ENCODE assay signal across 16 cellular contexts in genomic region chr19:56153507-56153906, GRCh38. TPM values are rescaled to one million over a fixed set of nuclear protein-coding genes. Genes with fewer than 3 reads are reported as not detected.
DNase-seq lines count a peak whose midpoint lies in the region; ATAC-seq and TF ChIP-seq lines count a peak whose summit lies in the region.
"Had no signal": no experiment of that assay in that cellular context is flagged by ENCODE, and none has a peak within 500 bp of the region (broad histone marks: within the 10 kb centered on the region; RNA-seq: fewer than 3 reads in every experiment).

No MANE protein-coding gene starts in this region.

- ATAC-seq in activated T-cell treated with anti-CD3 and anti-CD28 coated beads, Interleukin-2, amount 50 U/mL, for 4 hours, result no peak
- no peak for ATAC-seq in activated T-helper 17 cell treated with anti-CD3 and anti-CD28 coated beads, Interleukin-2, amount 50 U/mL, for 72 hours (replicated peaks)
- ATAC-seq in psoas muscle, result peak in 3 of 4 donors; percentile 32 to 56 (median 39)
- ATAC-seq in HG03045 (IDR thresholded peaks at IDR 0.05; ENCODE audit: unreplicated experiment), result no peak
- ATAC-seq in HG02610 (IDR thresholded peaks at IDR 0.05; ENCODE audit: unreplicated experiment), result no peak
- ATAC-seq: left ventricle myocardium superior had no signal

- H3K9me3 ChIP-seq in iPS-18a (ENCODE audit: control insufficient read depth, low read depth, low read length), result no peaks in the 10 kb centered on the region
- no peaks in the 10 kb centered on the region for H3K9me3 ChIP-seq in psoas muscle
- H3K9me3 ChIP-seq: HAP-1, transverse colon had no signal

- peaks cover 10% of the 10 kb centered on the region for H3K36me3 ChIP-seq in iPS-18a (ENCODE audit: control insufficient read depth, low read depth, low read length)
- peaks cover 0 to 23% of the 10 kb centered on the region in 2 donors for H3K36me3 ChIP-seq in psoas muscle (ENCODE audit: insufficient read depth in 1 of 2, low read depth in 1 of 2)
- H3K36me3 ChIP-seq: transverse colon had no signal

- H3K4me1 ChIP-seq in iPS-18a (ENCODE audit: control insufficient read depth, low read depth, low read length) (peaks cover 18% of the 10 kb centered on the region), psoas muscle (peaks cover 20% of the 10 kb centered on the region)
- H3K4me1 ChIP-seq: HAP-1 had no signal

- peak overlapping the region; percentile 34 for H3K27ac Mint-ChIP-seq in activated T-cell treated with anti-CD3 and anti-CD28 coated beads, Interleukin-2, amount 50 U/mL, for 24 hours
- H3K27ac Mint-ChIP-seq in activated T-helper 17 cell treated with anti-CD3 and anti-CD28 coated beads, Interleukin-2, amount 50 U/mL, for 72 hours, result peak overlapping the region; percentile 74

- H3K4me1 Mint-ChIP-seq in activated T-cell treated with anti-CD3 and anti-CD28 coated beads, Interleukin-2, amount 50 U/mL, for 24 hours (ENCODE audit: low read depth), result peaks cover 18% of the 10 kb centered on the region
- H3K4me1 Mint-ChIP-seq in activated T-cell treated with anti-CD3 and anti-CD28 coated beads, Interleukin-2, amount 50 U/mL, for 4 hours (ENCODE audit: low read depth), result peaks cover 4% of the 10 kb centered on the region
- peaks cover 12% of the 10 kb centered on the region for H3K4me1 Mint-ChIP-seq in activated T-helper 17 cell treated with anti-CD3 and anti-CD28 coated beads, Interleukin-2, amount 50 U/mL, for 72 hours

- no peak for DNase-seq in activated T-cell treated with anti-CD3 and anti-CD28 coated beads, Interleukin-2, amount 50 U/mL, for 24 hours
- DNase-seq in activated T-cell treated with anti-CD3 and anti-CD28 coated beads, Interleukin-2, amount 50 U/mL, for 4 hours, result no peak
- no peak for DNase-seq in psoas muscle
- DNase-seq in activated effector memory CD4-positive, alpha-beta T cell treated with anti-CD3 and anti-CD28 coated beads, Interleukin-2, amount 50 U/mL, for 16 hours, result no peak
- DNase-seq: ACHN; left ventricle myocardium superior; MV-4-11; SHP77 treated with DMSO at 0.1 percent for 48 hours; stimulated activated CD4-positive, alpha-beta T cell treated with anti-CD3 and anti-CD28 coated beads, Interleukin-12 subunit alpha, Interleukin-12 subunit beta, amount 100 ng/mL, for 4 hours; transverse colon had no signal

- intact Hi-C loops in psoas muscle (cut with DNase I), result no loop called here

- H3K9me3 Mint-ChIP-seq in activated T-cell treated with anti-CD3 and anti-CD28 coated beads, Interleukin-2, amount 50 U/mL, for 24 hours, result no peaks in the 10 kb centered on the region
- H3K9me3 Mint-ChIP-seq in activated T-cell treated with anti-CD3 and anti-CD28 coated beads, Interleukin-2, amount 50 U/mL, for 4 hours, result no peaks in the 10 kb centered on the region
- H3K9me3 Mint-ChIP-seq in activated T-helper 17 cell treated with anti-CD3 and anti-CD28 coated beads, Interleukin-2, amount 50 U/mL, for 72 hours, result no peaks in the 10 kb centered on the region

- H3K27me3 ChIP-seq in iPS-18a (ENCODE audit: control insufficient read depth, insufficient read depth, low read length), result no peaks in the 10 kb centered on the region
- H3K27me3 ChIP-seq in psoas muscle (ENCODE audit: insufficient read depth in 3 of 3, low read length in 2 of 3), result no peaks in the 10 kb centered on the region
- H3K27me3 ChIP-seq: transverse colon had no signal

- H3K27me3 Mint-ChIP-seq in activated T-cell treated with anti-CD3 and anti-CD28 coated beads, Interleukin-2, amount 50 U/mL, for 24 hours, result no peaks in the 10 kb centered on the region
- no peaks in the 10 kb centered on the region for H3K27me3 Mint-ChIP-seq in activated T-cell treated with anti-CD3 and anti-CD28 coated beads, Interleukin-2, amount 50 U/mL, for 4 hours (ENCODE audit: low read depth)
- H3K27me3 Mint-ChIP-seq in activated T-helper 17 cell treated with anti-CD3 and anti-CD28 coated beads, Interleukin-2, amount 50 U/mL, for 72 hours, result no peaks in the 10 kb centered on the region

- no peak overlapping the region for H3K4me3 Mint-ChIP-seq in activated T-cell treated with anti-CD3 and anti-CD28 coated beads, Interleukin-2, amount 50 U/mL, for 24 hours
- H3K4me3 Mint-ChIP-seq in activated T-cell treated with anti-CD3 and anti-CD28 coated beads, Interleukin-2, amount 50 U/mL, for 4 hours, result no peak overlapping the region
- H3K4me3 Mint-ChIP-seq in activated T-helper 17 cell treated with anti-CD3 and anti-CD28 coated beads, Interleukin-2, amount 50 U/mL, for 72 hours, result no peak overlapping the region

- TF ChIP-seq CTCF in psoas muscle (IDR thresholded peaks at IDR 0.05), result no peak

- H3K9ac ChIP-seq in iPS-18a (ENCODE audit: low read length), result no peak overlapping the region

- H3K36me3 Mint-ChIP-seq in activated T-cell treated with anti-CD3 and anti-CD28 coated beads, Interleukin-2, amount 50 U/mL, for 24 hours (ENCODE audit: low read depth), result peaks cover 65% of the 10 kb centered on the region
- peaks cover 30% of the 10 kb centered on the region for H3K36me3 Mint-ChIP-seq in activated T-cell treated with anti-CD3 and anti-CD28 coated beads, Interleukin-2, amount 50 U/mL, for 4 hours (ENCODE audit: insufficient read depth)
- H3K36me3 Mint-ChIP-seq in activated T-helper 17 cell treated with anti-CD3 and anti-CD28 coated beads, Interleukin-2, amount 50 U/mL, for 72 hours (ENCODE audit: low read depth), result peaks cover 72% of the 10 kb centered on the region

- 28 to 37% (median 35%) methylated on average over 6 of the region's 6 CpGs for WGBS in psoas muscle, 3 donors

- no peak overlapping the region for H3K27ac ChIP-seq in iPS-18a (ENCODE audit: low read length)
- H3K27ac ChIP-seq in psoas muscle, result peak overlapping the region; percentile 69
- H3K27ac ChIP-seq: transverse colon had no signal

- H3K4me3 ChIP-seq in iPS-18a (ENCODE audit: low read length) (peak overlapping the region; percentile 18), psoas muscle (no peak overlapping the region)
- H3K4me3 ChIP-seq: HAP-1, transverse colon had no signal

RNA-seq across cellular contexts. Expression of gene ZNF444, which starts 12.4 kb away (rescaled TPM):
- 10 to 100 TPM; 42.0 to 45.5 (median 44.9) TPM for total RNA-seq in activated T-cell treated with anti-CD3 and anti-CD28 coated beads, Interleukin-2, amount 50 U/mL, for 4 hours
- total RNA-seq in activated T-helper 17 cell treated with anti-CD3 and anti-CD28 coated beads, Interleukin-2, amount 50 U/mL, for 72 hours, result 10 to 100 TPM; 22.8 to 29.2 TPM
- total RNA-seq in psoas muscle, result 10 to 100 TPM; 12.0 to 20.6 (median 16.6) TPM
- 10 to 100 TPM; 14.1 to 22.4 (median 14.7) TPM for polyA plus RNA-seq in psoas muscle

RNA-seq across cellular contexts. Expression of gene GALP, which starts 22.3 kb away (rescaled TPM):
- not detected for total RNA-seq in activated T-cell treated with anti-CD3 and anti-CD28 coated beads, Interleukin-2, amount 50 U/mL, for 4 hours
- not detected for total RNA-seq in activated T-helper 17 cell treated with anti-CD3 and anti-CD28 coated beads, Interleukin-2, amount 50 U/mL, for 72 hours
- total RNA-seq in psoas muscle, result not detected
- not detected for polyA plus RNA-seq in psoas muscle
- total RNA-seq: left ventricle myocardium superior, osteoblast, transverse colon had no signal

RNA-seq across cellular contexts. Expression of gene ZNF787, which starts 32.4 kb away (rescaled TPM):
- 10 to 100 TPM; 41.5 to 45.8 (median 42.2) TPM for total RNA-seq in activated T-cell treated with anti-CD3 and anti-CD28 coated beads, Interleukin-2, amount 50 U/mL, for 4 hours
- total RNA-seq in activated T-helper 17 cell treated with anti-CD3 and anti-CD28 coated beads, Interleukin-2, amount 50 U/mL, for 72 hours, result 10 to 100 TPM; 27.8 to 33.2 TPM
- total RNA-seq in psoas muscle, result 10 to 100 TPM; 33.3 to 62.7 (median 54.2) TPM
- polyA plus RNA-seq in psoas muscle, result 10 to 100 TPM; 27.3 to 56.6 (median 49.1) TPM

RNA-seq across cellular contexts. Expression of gene ZSCAN5B, which starts 44.1 kb away (rescaled TPM):
- not detected for total RNA-seq in activated T-cell treated with anti-CD3 and anti-CD28 coated beads, Interleukin-2, amount 50 U/mL, for 4 hours
- under 1 TPM in 1 of 2 donors, not detected in 1; 0.24 TPM for total RNA-seq in activated T-helper 17 cell treated with anti-CD3 and anti-CD28 coated beads, Interleukin-2, amount 50 U/mL, for 72 hours
- not detected for total RNA-seq in psoas muscle
- under 1 TPM in 1 of 3 donors, not detected in 2; 0.05 TPM for polyA plus RNA-seq in psoas muscle
- total RNA-seq: left ventricle myocardium superior, transverse colon had no signal

RNA-seq across cellular contexts. Expression of gene ZSCAN5C, which starts 48.6 kb away (rescaled TPM):
- not detected for total RNA-seq in activated T-cell treated with anti-CD3 and anti-CD28 coated beads, Interleukin-2, amount 50 U/mL, for 4 hours
- not detected for total RNA-seq in activated T-helper 17 cell treated with anti-CD3 and anti-CD28 coated beads, Interleukin-2, amount 50 U/mL, for 72 hours
- total RNA-seq in psoas muscle, result not detected
- polyA plus RNA-seq in psoas muscle, result not detected
- total RNA-seq: left ventricle myocardium superior, osteoblast, transverse colon had no signal

Comparison
In these comparisons a context has a peak if more than half of its experiments do, and no peak if none do; other contexts are left out.
1. ATAC-seq: peak in psoas muscle (3 of 4); none in activated T-cell treated with anti-CD3 and anti-CD28 coated beads, Interleukin-2, amount 50 U/mL, for 4 hours (0 of 2), activated T-helper 17 cell treated with anti-CD3 and anti-CD28 coated beads, Interleukin-2, amount 50 U/mL, for 72 hours (single experiment), HG03045 (single experiment) and HG02610 (single experiment).